Comparison of ENCODE assay signal across 18 cellular contexts in genomic region chr3:14453368-14453710, GRCh38. TPM values are rescaled to one million over a fixed set of nuclear protein-coding genes. Genes with fewer than 3 reads are reported as not detected.
DNase-seq lines count a peak whose midpoint lies in the region; ATAC-seq, FAIRE-seq and TF ChIP-seq lines count a peak whose summit lies in the region.
"Had no signal": no experiment of that assay in that cellular context is flagged by ENCODE, and none has a peak within 500 bp of the region (broad histone marks: within the 10 kb centered on the region; RNA-seq: fewer than 3 reads in every experiment).

No MANE protein-coding gene starts in this region.

- H3K27ac ChIP-seq in angular gyrus (ENCODE audit: low read depth, low read length) = peak overlapping the region; percentile 71
- H3K27ac ChIP-seq in left lung = peak overlapping the region; percentile 82 to 85
- H3K27ac ChIP-seq in smooth muscle cell (ENCODE audit: low read depth) = peak overlapping the region; percentile 95

- no peak overlapping the region for H2AFZ ChIP-seq in smooth muscle cell (ENCODE audit: low read depth)

- ATAC-seq in left lung (no peak), GM18517 (IDR thresholded peaks at IDR 0.05; ENCODE audit: unreplicated experiment) (no peak)
- no peak for ATAC-seq in stimulated activated naive CD8-positive, alpha-beta T cell treated with anti-CD3 and anti-CD28 coated beads, Interleukin-15, amount 100 ng/mL, for 72 hours
- ATAC-seq: natural killer cell had no signal

- H3K4me3 ChIP-seq in left lung (no peak overlapping the region), smooth muscle cell (no peak overlapping the region)

- H3K4me1 Mint-ChIP-seq in HFFc6 (ENCODE audit: low read depth) = peaks cover 50% of the 10 kb centered on the region
- H3K4me1 Mint-ChIP-seq in stimulated activated naive CD8-positive, alpha-beta T cell treated with anti-CD3 and anti-CD28 coated beads, Interleukin-15, amount 100 ng/mL, for 72 hours = no peaks in the 10 kb centered on the region
- H3K4me1 Mint-ChIP-seq: natural killer cell had no signal

- H3K36me3 Mint-ChIP-seq in HFFc6 (ENCODE audit: low read depth) = peaks cover 30% of the 10 kb centered on the region

- 38% methylated on average over 1 of the region's 1 CpG for WGBS in smooth muscle cell (ENCODE audit: low lambda C conversion rate)

- intact Hi-C loops in left lung (cut with DNase I) = no loop called here

- TF ChIP-seq CTCF in HFFc6 (IDR thresholded peaks at IDR 0.05) = no peak
- TF ChIP-seq CTCF in left lung (IDR thresholded peaks at IDR 0.05) = no peak
- TF ChIP-seq CTCF in smooth muscle cell (IDR thresholded peaks at IDR 0.05; ENCODE audit: borderline replicate concordance, insufficient read depth, poor library complexity, severe bottlenecking) = no peak

- H3K4me1 ChIP-seq in left lung (peaks cover 16 to 51% of the 10 kb centered on the region in 2 donors), smooth muscle cell (ENCODE audit: low read depth) (no peaks in the 10 kb centered on the region)

- peak overlapping the region; percentile 49 for H3K4me2 ChIP-seq in smooth muscle cell

- H3K27me3 ChIP-seq in left lung (no peaks in the 10 kb centered on the region), smooth muscle cell (ENCODE audit: low read depth) (no peaks in the 10 kb centered on the region)

- FAIRE-seq in GM19239 (lab: Jason Lieb, UNC) = no peak

- H3K9me3 Mint-ChIP-seq in HFFc6 = no peaks in the 10 kb centered on the region
- H3K9me3 Mint-ChIP-seq in stimulated activated naive CD8-positive, alpha-beta T cell treated with anti-CD3 and anti-CD28 coated beads, Interleukin-15, amount 100 ng/mL, for 72 hours = no peaks in the 10 kb centered on the region
- H3K9me3 Mint-ChIP-seq: CD8-positive, alpha-beta memory T cell; dendritic cell treated with granulocyte-macrophage colony-stimulating factor and Interleukin-4, amounts not matched to agents 40 ng/mL and 50 ng/mL, for 4 days; natural killer cell had no signal

- DNase-seq in HFFc6 (no peak), left lung (peak in 1 of 2 donors; percentile 67), smooth muscle cell (lab: John Stamatoyannopoulos, UW; ENCODE audit: unreplicated experiment) (no peak), GM19239 (ENCODE audit: insufficient read length, low spot score) (no peak), NCI-H82 treated with DMSO at 0.1 percent for 48 hours (lab: John Stamatoyannopoulos, UW; ENCODE audit: unreplicated experiment) (no peak)
- no peak for DNase-seq in stimulated activated naive CD8-positive, alpha-beta T cell treated with anti-CD3 and anti-CD28 coated beads, Interleukin-15, amount 100 ng/mL, for 72 hours
- DNase-seq: activated CD4-positive, CD25-positive, alpha-beta regulatory T cell treated with anti-CD3 and anti-CD28 coated beads, Interleukin-2, amount 50 U/mL, for 72 hours; activated effector memory CD4-positive, alpha-beta T cell treated with Interleukin-2 at 50 U/mL for 16 hours; H7; Karpas-422; natural killer cell; NCI-H2171 treated with DMSO at 0.1 percent for 48 hours; stimulated activated CD4-positive, alpha-beta T cell treated with anti-CD3 and anti-CD28 coated beads, Interleukin-4, amount 100 ng/mL, for 4 hours; trophoblast cell had no signal

- peak overlapping the region; percentile 80 for H3K4me3 Mint-ChIP-seq in HFFc6
- H3K4me3 Mint-ChIP-seq in stimulated activated naive CD8-positive, alpha-beta T cell treated with anti-CD3 and anti-CD28 coated beads, Interleukin-15, amount 100 ng/mL, for 72 hours = no peak overlapping the region
- H3K4me3 Mint-ChIP-seq: CD8-positive, alpha-beta memory T cell; dendritic cell treated with granulocyte-macrophage colony-stimulating factor and Interleukin-4, amounts not matched to agents 40 ng/mL and 50 ng/mL, for 4 days; natural killer cell had no signal

- H3K36me3 ChIP-seq in left lung = peaks cover 0 to 99% of the 10 kb centered on the region in 2 donors
- no peaks in the 10 kb centered on the region for H3K36me3 ChIP-seq in smooth muscle cell (ENCODE audit: low read depth)

- H3K27me3 Mint-ChIP-seq in HFFc6 (ENCODE audit: insufficient read depth) = peaks cover 5% of the 10 kb centered on the region
- H3K27me3 Mint-ChIP-seq in stimulated activated naive CD8-positive, alpha-beta T cell treated with anti-CD3 and anti-CD28 coated beads, Interleukin-15, amount 100 ng/mL, for 72 hours = no peaks in the 10 kb centered on the region
- H3K27me3 Mint-ChIP-seq: CD8-positive, alpha-beta memory T cell; dendritic cell treated with granulocyte-macrophage colony-stimulating factor and Interleukin-4, amounts not matched to agents 40 ng/mL and 50 ng/mL, for 4 days had no signal

- H3K27ac Mint-ChIP-seq in HFFc6 = peak overlapping the region; percentile 97
- peak overlapping the region in 1 of 2 donors; percentile 7 for H3K27ac Mint-ChIP-seq in stimulated activated naive CD8-positive, alpha-beta T cell treated with anti-CD3 and anti-CD28 coated beads, Interleukin-15, amount 100 ng/mL, for 72 hours
- H3K27ac Mint-ChIP-seq: dendritic cell treated with granulocyte-macrophage colony-stimulating factor and Interleukin-4, amounts not matched to agents 40 ng/mL and 50 ng/mL, for 4 days; natural killer cell had no signal

- H3K79me2 ChIP-seq in smooth muscle cell (ENCODE audit: low read depth) = no peaks in the 10 kb centered on the region

- no peaks in the 10 kb centered on the region for H3K9me3 ChIP-seq in left lung
- no peaks in the 10 kb centered on the region for H3K9me3 ChIP-seq in smooth muscle cell (replicated peaks; ENCODE audit: low read depth)

- peaks cover 10% of the 10 kb centered on the region for H3F3A ChIP-seq in smooth muscle cell (ENCODE audit: low read depth)

- H3K9ac ChIP-seq in smooth muscle cell (ENCODE audit: low read depth) = no peak overlapping the region

- no peaks in the 10 kb centered on the region for H4K20me1 ChIP-seq in smooth muscle cell (ENCODE audit: low read depth)

RNA-seq across cellular contexts. Expression of gene SLC6A6, which starts 50.9 kb away (rescaled TPM):
- 10 to 100 TPM; 22.5 to 33.0 (median 28.6) TPM for total RNA-seq in HFFc6 (2021; fragmentation: NEBNext Ultra II Directional; extraction: Animal tissue kit (Norgen Biotek cat#: 25700))
- total RNA-seq in left lung = 100 to 1,000 TPM in 1 of 2 donors, 10 to 100 TPM in 1; 32.2 to 134 TPM
- 11.7 and 13.9 TPM in 2 replicates for total RNA-seq in smooth muscle cell
- polyA plus RNA-seq in smooth muscle cell = 8.5 and 9.4 TPM in 2 replicates
